ENCODE assay signal across 17 cellular contexts in genomic region chr15:69954726-69955125, GRCh38.
DNase-seq lines count a peak whose midpoint lies in the region; ATAC-seq and TF ChIP-seq lines count a peak whose summit lies in the region.
"Had no signal": no experiment of that assay in that cellular context is flagged by ENCODE, and none has a peak within 500 bp of the region (broad histone marks: within the 10 kb centered on the region; RNA-seq: fewer than 3 reads in every experiment).

No MANE protein-coding gene starts in this region.

- peak overlapping the region; percentile 45 to 48 for H3K27ac Mint-ChIP-seq in stimulated activated naive CD8-positive, alpha-beta T cell treated with anti-CD3 and anti-CD28 coated beads, Interleukin-15, amount 100 ng/mL, for 72 hours
- no peak overlapping the region for H3K27ac Mint-ChIP-seq in activated T-helper 2 cell treated with anti-CD3 and anti-CD28 coated beads, Interferon-gamma antibody, Interleukin-2, Interleukin-4, amounts not matched to agents 10 μg/mL and 5 μg/mL and 100 μg/mL, durations not matched to agents 14 hours and 24 hours and 36 hours
- no peak overlapping the region for H3K27ac Mint-ChIP-seq in activated CD4-positive, alpha-beta T cell treated with anti-CD3 and anti-CD28 coated beads for 36 hours

- no peak overlapping the region for H3K4me3 Mint-ChIP-seq in stimulated activated naive CD8-positive, alpha-beta T cell treated with anti-CD3 and anti-CD28 coated beads, Interleukin-15, amount 100 ng/mL, for 72 hours
- H3K4me3 Mint-ChIP-seq in activated T-helper 2 cell treated with anti-CD3 and anti-CD28 coated beads, Interferon-gamma antibody, Interleukin-2, Interleukin-4, amounts not matched to agents 10 μg/mL and 5 μg/mL and 100 μg/mL, durations not matched to agents 14 hours and 24 hours and 36 hours (ENCODE audit: low read depth) = no peak overlapping the region
- no peak overlapping the region for H3K4me3 Mint-ChIP-seq in activated CD4-positive, alpha-beta T cell treated with anti-CD3 and anti-CD28 coated beads for 36 hours

- no peak overlapping the region for H3K4me2 ChIP-seq in neural cell (ENCODE audit: low read length)

- peaks cover 10% of the 10 kb centered on the region for H3K4me1 Mint-ChIP-seq in stimulated activated naive CD8-positive, alpha-beta T cell treated with anti-CD3 and anti-CD28 coated beads, Interleukin-15, amount 100 ng/mL, for 72 hours
- no peaks in the 10 kb centered on the region for H3K4me1 Mint-ChIP-seq in activated T-helper 2 cell treated with anti-CD3 and anti-CD28 coated beads, Interferon-gamma antibody, Interleukin-2, Interleukin-4, amounts not matched to agents 10 μg/mL and 5 μg/mL and 100 μg/mL, durations not matched to agents 14 hours and 24 hours and 36 hours (ENCODE audit: low read depth)
- H3K4me1 Mint-ChIP-seq in activated CD4-positive, alpha-beta T cell treated with anti-CD3 and anti-CD28 coated beads for 36 hours = no peaks in the 10 kb centered on the region

- no peaks in the 10 kb centered on the region for H4K20me1 ChIP-seq in neural cell (ENCODE audit: insufficient read depth)

- no peak for TF ChIP-seq CTCF in neural cell (IDR thresholded peaks at IDR 0.05; ENCODE audit: poor library complexity, severe bottlenecking)

- no peak for TF ChIP-seq RAD21 in neural cell (conservative IDR thresholded peaks at IDR 0.05)

- H3K36me3 Mint-ChIP-seq in activated T-helper 2 cell treated with anti-CD3 and anti-CD28 coated beads, Interferon-gamma antibody, Interleukin-2, Interleukin-4, amounts not matched to agents 10 μg/mL and 5 μg/mL and 100 μg/mL, durations not matched to agents 14 hours and 24 hours and 36 hours (ENCODE audit: low read depth) = no peaks in the 10 kb centered on the region
- H3K36me3 Mint-ChIP-seq in activated CD4-positive, alpha-beta T cell treated with anti-CD3 and anti-CD28 coated beads for 36 hours (ENCODE audit: low read depth) = no peaks in the 10 kb centered on the region

- H3K27ac ChIP-seq in neural cell (ENCODE audit: low read length) = peak overlapping the region; percentile 14

- CTCF ChIA-PET in activated CD4-positive, alpha-beta T cell treated with anti-CD3 and anti-CD28 coated beads for 36 hours (lab: Charles Lee) = no interaction called here

- H3K9me2 ChIP-seq in neural cell (ENCODE audit: insufficient read depth, low read length) = no peaks in the 10 kb centered on the region

- no peaks in the 10 kb centered on the region for H3K9me3 Mint-ChIP-seq in stimulated activated naive CD8-positive, alpha-beta T cell treated with anti-CD3 and anti-CD28 coated beads, Interleukin-15, amount 100 ng/mL, for 72 hours
- H3K9me3 Mint-ChIP-seq in activated T-helper 2 cell treated with anti-CD3 and anti-CD28 coated beads, Interferon-gamma antibody, Interleukin-2, Interleukin-4, amounts not matched to agents 10 μg/mL and 5 μg/mL and 100 μg/mL, durations not matched to agents 14 hours and 24 hours and 36 hours = no peaks in the 10 kb centered on the region
- no peaks in the 10 kb centered on the region for H3K9me3 Mint-ChIP-seq in activated CD4-positive, alpha-beta T cell treated with anti-CD3 and anti-CD28 coated beads for 36 hours (ENCODE audit: low read depth)

- no peak for DNase-seq in stimulated activated naive CD8-positive, alpha-beta T cell treated with anti-CD3 and anti-CD28 coated beads, Interleukin-15, amount 100 ng/mL, for 72 hours
- no peak for DNase-seq in stimulated activated naive CD8-positive, alpha-beta T cell treated with anti-CD3 and anti-CD28 coated beads, Interleukin-15, Interleukin-2, amounts not matched to agents 100 U/mL and 50 U/mL, for 24 hours
- peak; percentile 50 for DNase-seq in NCI-H2227 (lab: John Stamatoyannopoulos, UW; ENCODE audit: unreplicated experiment)
- no peak for DNase-seq in activated T-helper 2 cell treated with anti-CD3 and anti-CD28 coated beads, Interferon-gamma antibody, Interleukin-2, Interleukin-4, amounts not matched to agents 10 μg/mL and 5 μg/mL and 100 μg/mL, durations not matched to agents 14 hours and 24 hours and 36 hours (ENCODE audit: low spot score)
- no peak for DNase-seq in A172 (ENCODE audit: low spot score)
- DNase-seq in activated CD4-positive, alpha-beta T cell treated with anti-CD3 and anti-CD28 coated beads for 36 hours = no peak
- DNase-seq: ACHN; C1 segment of cervical spinal cord; DMS79 treated with DMSO at 0.1 percent for 48 hours; NCI-H1092 treated with DMSO at 0.1 percent for 48 hours; NCI-H2029; NCI-H2171 treated with DMSO at 0.1 percent for 48 hours; NCI-H510A treated with DMSO at 0.1 percent for 48 hours; NK-92 treated with Interleukin-12 subunit alpha and Interleukin-12 subunit beta, amount 100 ng/mL, for 24 hours had no signal

- no peaks in the 10 kb centered on the region for H3K9me3 ChIP-seq in neural cell (ENCODE audit: low read length)

- POLR2A ChIA-PET in activated CD4-positive, alpha-beta T cell treated with anti-CD3 and anti-CD28 coated beads for 36 hours (lab: Charles Lee) = no interaction called here

- peak overlapping the region; percentile 7 for H3K9ac ChIP-seq in neural cell (ENCODE audit: low read length)

- no peaks in the 10 kb centered on the region for H3K27me3 Mint-ChIP-seq in stimulated activated naive CD8-positive, alpha-beta T cell treated with anti-CD3 and anti-CD28 coated beads, Interleukin-15, amount 100 ng/mL, for 72 hours
- peaks cover 15% of the 10 kb centered on the region for H3K27me3 Mint-ChIP-seq in activated T-helper 2 cell treated with anti-CD3 and anti-CD28 coated beads, Interferon-gamma antibody, Interleukin-2, Interleukin-4, amounts not matched to agents 10 μg/mL and 5 μg/mL and 100 μg/mL, durations not matched to agents 14 hours and 24 hours and 36 hours (ENCODE audit: low read depth)
- H3K27me3 Mint-ChIP-seq in activated CD4-positive, alpha-beta T cell treated with anti-CD3 and anti-CD28 coated beads for 36 hours = peaks cover 2% of the 10 kb centered on the region

- no peak for TF ChIP-seq EP300 in neural cell (conservative IDR thresholded peaks at IDR 0.05; ENCODE audit: poor library complexity, severe bottlenecking)

- no peaks in the 10 kb centered on the region for H3F3A ChIP-seq in neural cell (ENCODE audit: insufficient read depth, low read length, poor library complexity, severe bottlenecking)

- H2AFZ ChIP-seq in neural cell (ENCODE audit: low read depth, low read length) = no peak overlapping the region

- no peaks in the 10 kb centered on the region for H3K36me3 ChIP-seq in neural cell (ENCODE audit: insufficient read depth, low read length)

- no peaks in the 10 kb centered on the region for H3K79me2 ChIP-seq in neural cell (replicated peaks; ENCODE audit: insufficient read depth, low read length)

- ATAC-seq in stimulated activated naive CD8-positive, alpha-beta T cell treated with anti-CD3 and anti-CD28 coated beads, Interleukin-15, amount 100 ng/mL, for 72 hours = no peak
- ATAC-seq in stimulated activated naive CD8-positive, alpha-beta T cell treated with anti-CD3 and anti-CD28 coated beads, Interleukin-15, Interleukin-2, amounts not matched to agents 100 U/mL and 50 U/mL, for 24 hours = no peak
- ATAC-seq in activated CD4-positive, alpha-beta T cell treated with anti-CD3 and anti-CD28 coated beads for 36 hours = no peak
- ATAC-seq: K562, Right ventricle myocardium inferior had no signal

- intact Hi-C loops in activated T-helper 2 cell treated with anti-CD3 and anti-CD28 coated beads, Interferon-gamma antibody, Interleukin-2, Interleukin-4, amounts not matched to agents 10 μg/mL and 5 μg/mL and 100 μg/mL, durations not matched to agents 14 hours and 24 hours and 36 hours (cut with micrococcal nuclease) = no loop called here
- intact Hi-C loops in activated CD4-positive, alpha-beta T cell treated with anti-CD3 and anti-CD28 coated beads for 36 hours (cut with DNase I, micrococcal nuclease) = no loop called here

- H3K4me3 ChIP-seq in neural cell (ENCODE audit: low read length) = no peak overlapping the region
- H3K4me3 ChIP-seq: K562 had no signal

- no peaks in the 10 kb centered on the region for H3K27me3 ChIP-seq in neural cell (ENCODE audit: insufficient read depth, low read depth, low read length)

TF ChIP-seq in neural cell, 6 proteins besides CTCF, POLR2A, EP300 and RAD21:
- no peak for TF ChIP-seq TAF1 (IDR thresholded peaks at IDR 0.05; ENCODE audit: low read depth)
- no peak for TF ChIP-seq REST (IDR thresholded peaks at IDR 0.05; ENCODE audit: borderline replicate concordance)
- no peak for TF ChIP-seq POLR2AphosphoS5 (IDR thresholded peaks at IDR 0.05)
- TF ChIP-seq EZH2 (IDR thresholded peaks at IDR 0.05; ENCODE audit: borderline replicate concordance, insufficient read depth, low read length, poor library complexity, severe bottlenecking) = no peak
- TF ChIP-seq SMC3 (conservative IDR thresholded peaks at IDR 0.05; ENCODE audit: poor library complexity) = no peak
- no peak for TF ChIP-seq MXI1 (conservative IDR thresholded peaks at IDR 0.05; ENCODE audit: poor library complexity, severe bottlenecking)

Comparison
In these comparisons a context has a peak if more than half of its experiments do, and no peak if none do; other contexts are left out.
1. H3K27ac Mint-ChIP-seq: peak in stimulated activated naive CD8-positive, alpha-beta T cell treated with anti-CD3 and anti-CD28 coated beads, Interleukin-15, amount 100 ng/mL, for 72 hours (2 of 2); none in activated T-helper 2 cell treated with anti-CD3 and anti-CD28 coated beads, Interferon-gamma antibody, Interleukin-2, Interleukin-4, amounts not matched to agents 10 μg/mL and 5 μg/mL and 100 μg/mL, durations not matched to agents 14 hours and 24 hours and 36 hours (single experiment) and activated CD4-positive, alpha-beta T cell treated with anti-CD3 and anti-CD28 coated beads for 36 hours (single experiment).